ENCODE assay signal across 33 cellular contexts in genomic region chr19:19697589-19697988, GRCh38.
"Had no signal": no experiment of that assay in that cellular context is flagged by ENCODE, and none has a peak within 500 bp of the region (broad histone marks: within the 10 kb centered on the region; RNA-seq: fewer than 3 reads in every experiment).

No MANE protein-coding gene starts in this region.

- H3K27me3 ChIP-seq: adrenal gland, body of pancreas, brain microvascular endothelial cell, breast epithelium had no signal

- DNase-seq: activated B cell treated with CpG ODN at 0.5 μM for 24 hours; activated CD4-positive, alpha-beta memory T cell treated with anti-CD3 and anti-CD28 coated beads for 36 hours; activated CD4-positive, alpha-beta T cell treated with anti-CD3 and anti-CD28 coated beads for 4 hours; activated CD4-positive, alpha-beta T cell treated with anti-CD3 and anti-CD28 coated beads, Interleukin-2, amount 10 ng/mL, durations not matched to agents 24 days and 14 days; activated CD4-positive, alpha-beta T cell treated with anti-CD3 and anti-CD28 coated beads, Interleukin-2, amount 50 U/mL, for 1 hour; activated CD4-positive, alpha-beta T cell treated with anti-CD3 and anti-CD28 coated beads, Interleukin-2, amount 50 U/mL, for 4 hours; activated CD4-positive, CD25-positive, alpha-beta regulatory T cell treated with anti-CD3 and anti-CD28 coated beads, Interleukin-2, amount 50 U/mL, for 72 hours; activated CD8-positive, alpha-beta memory T cell treated with anti-CD3 and anti-CD28 coated beads, Interleukin-2, amount 50 U/mL, for 4 hours; activated CD8-positive, alpha-beta T cell treated with anti-CD3 and anti-CD28 coated beads for 36 hours; activated effector memory CD4-positive, alpha-beta T cell treated with anti-CD3 and anti-CD28 coated beads, Interleukin-2, amount 50 U/mL, for 16 hours; activated gamma-delta T cell treated with Interleukin-2 at 50 U/mL for 16 hours; activated naive CD4-positive, alpha-beta T cell; activated naive CD4-positive, alpha-beta T cell treated with anti-CD3 and anti-CD28 coated beads for 36 hours; activated naive CD4-positive, alpha-beta T cell treated with anti-CD3 and anti-CD28 coated beads, Interleukin-2, amount 50 U/mL, for 16 hours; activated naive CD8-positive, alpha-beta T cell treated with anti-CD3 and anti-CD28 coated beads for 36 hours; activated T-cell treated with anti-CD3 and anti-CD28 coated beads for 4 hours; activated T-cell treated with anti-CD3 and anti-CD28 coated beads, Interleukin-2, amount 50 U/mL, for 1 hour; activated T-cell treated with anti-CD3 and anti-CD28 coated beads, Interleukin-2, amount 50 U/mL, for 4 hours; activated T-cell treated with anti-CD3 and anti-CD28 coated beads, Interleukin-2, amount 50 U/mL, for 72 hours; adrenal gland; amniotic stem cell; aorta; body of pancreas; brain microvascular endothelial cell; central memory CD4-positive, alpha-beta T cell; T-helper 2 cell; T-helper 9 cell had no signal

- H3K36me3 ChIP-seq: adrenal gland, brain microvascular endothelial cell, breast epithelium had no signal

- ATAC-seq: activated CD8-positive, alpha-beta T cell treated with anti-CD3 and anti-CD28 coated beads for 36 hours; activated naive CD4-positive, alpha-beta T cell treated with anti-CD3 and anti-CD28 coated beads, Interleukin-2, amount 50 U/mL, for 72 hours; activated T-cell treated with anti-CD3 and anti-CD28 coated beads, Interleukin-2, amount 50 U/mL, for 4 hours; activated T-cell treated with anti-CD3 and anti-CD28 coated beads, Interleukin-2, amount 50 U/mL, for 72 hours; activated T-helper 17 cell treated with anti-CD3 and anti-CD28 coated beads, Interleukin-2, amount 50 U/mL, for 72 hours; body of pancreas had no signal

- H3K4me1 ChIP-seq: adrenal gland, body of pancreas, breast epithelium had no signal

- H3K4me3 ChIP-seq: adrenal gland, body of pancreas, breast epithelium had no signal

- H3K27ac Mint-ChIP-seq: activated B cell treated with CpG ODN at 0.5 μM for 24 hours; activated CD4-positive, alpha-beta memory T cell treated with anti-CD3 and anti-CD28 coated beads for 36 hours; activated CD4-positive, alpha-beta T cell treated with anti-CD3 and anti-CD28 coated beads, Interleukin-2, amount 10 ng/mL, durations not matched to agents 24 days and 14 days; activated CD8-positive, alpha-beta T cell treated with anti-CD3 and anti-CD28 coated beads for 36 hours; activated naive CD4-positive, alpha-beta T cell treated with anti-CD3 and anti-CD28 coated beads for 36 hours; activated naive CD4-positive, alpha-beta T cell treated with anti-CD3 and anti-CD28 coated beads, Interleukin-2, amount 50 U/mL, for 72 hours; activated naive CD8-positive, alpha-beta T cell treated with anti-CD3 and anti-CD28 coated beads for 36 hours; activated T-cell treated with anti-CD3 and anti-CD28 coated beads, Interleukin-2, amount 50 U/mL, for 72 hours; activated T-helper 1 cell treated with anti-CD3 and anti-CD28 coated beads, Interleukin-12 subunit alpha, Interleukin-12 subunit beta, Interleukin-2, Interleukin-4 antibody, amounts not matched to agents 30 ng/mL and 10 ng/mL and 1 ng/mL, durations not matched to agents 14 hours and 24 hours and 36 hours; activated T-helper 17 cell treated with anti-CD3 and anti-CD28 coated beads, Interleukin-2, amount 50 U/mL, for 72 hours; T-helper 2 cell treated with Interferon-gamma antibody and Interleukin-4, amounts not matched to agents 5 μg/mL and 100 μg/mL, for 36 hours had no signal

- H3K27ac ChIP-seq: adrenal gland, body of pancreas, brain microvascular endothelial cell, breast epithelium, VCaP had no signal

- H3K27me3 Mint-ChIP-seq: activated B cell treated with CpG ODN at 0.5 μM for 24 hours; activated CD4-positive, alpha-beta memory T cell treated with anti-CD3 and anti-CD28 coated beads for 36 hours; activated CD4-positive, alpha-beta T cell treated with anti-CD3 and anti-CD28 coated beads, Interleukin-2, amount 10 ng/mL, durations not matched to agents 24 days and 14 days; activated CD8-positive, alpha-beta T cell treated with anti-CD3 and anti-CD28 coated beads for 36 hours; activated naive CD8-positive, alpha-beta T cell treated with anti-CD3 and anti-CD28 coated beads for 36 hours; activated T-helper 17 cell treated with anti-CD3 and anti-CD28 coated beads, Interleukin-2, amount 50 U/mL, for 72 hours had no signal

- H3K4me1 Mint-ChIP-seq: activated B cell treated with CpG ODN at 0.5 μM for 24 hours; activated CD4-positive, alpha-beta T cell treated with anti-CD3 and anti-CD28 coated beads, Interleukin-2, amount 10 ng/mL, durations not matched to agents 24 days and 14 days; activated naive CD8-positive, alpha-beta T cell treated with anti-CD3 and anti-CD28 coated beads for 36 hours; activated T-helper 17 cell treated with anti-CD3 and anti-CD28 coated beads, Interleukin-2, amount 50 U/mL, for 72 hours had no signal

- H3K4me3 Mint-ChIP-seq: activated B cell treated with CpG ODN at 0.5 μM for 24 hours; activated CD4-positive, alpha-beta memory T cell treated with anti-CD3 and anti-CD28 coated beads for 36 hours; activated CD4-positive, alpha-beta T cell treated with anti-CD3 and anti-CD28 coated beads, Interleukin-2, amount 10 ng/mL, durations not matched to agents 24 days and 14 days; activated CD8-positive, alpha-beta T cell treated with anti-CD3 and anti-CD28 coated beads for 36 hours; activated naive CD4-positive, alpha-beta T cell treated with anti-CD3 and anti-CD28 coated beads for 36 hours; activated naive CD8-positive, alpha-beta T cell treated with anti-CD3 and anti-CD28 coated beads for 36 hours; activated T-cell treated with anti-CD3 and anti-CD28 coated beads, Interleukin-2, amount 50 U/mL, for 4 hours; activated T-cell treated with anti-CD3 and anti-CD28 coated beads, Interleukin-2, amount 50 U/mL, for 72 hours; activated T-helper 1 cell treated with anti-CD3 and anti-CD28 coated beads, Interleukin-12 subunit alpha, Interleukin-12 subunit beta, Interleukin-2, Interleukin-4 antibody, amounts not matched to agents 30 ng/mL and 10 ng/mL and 1 ng/mL, durations not matched to agents 14 hours and 24 hours and 36 hours; activated T-helper 17 cell treated with anti-CD3 and anti-CD28 coated beads, Interleukin-2, amount 50 U/mL, for 72 hours; T-helper 2 cell treated with Interferon-gamma antibody and Interleukin-4, amounts not matched to agents 5 μg/mL and 100 μg/mL, for 36 hours had no signal

- H3K9me3 ChIP-seq: adrenal gland had no signal
